In genomic region chr22:45129703-45130524, GRCh38 we compare ENCODE assay signal across 13 cellular contexts. TPM values are rescaled to one million over a fixed set of nuclear protein-coding genes. Genes with fewer than 3 reads are reported as not detected.
DNase-seq lines count a peak whose midpoint lies in the region; ATAC-seq, FAIRE-seq and TF ChIP-seq lines count a peak whose summit lies in the region.
"Had no signal": no experiment of that assay in that cellular context is flagged by ENCODE, and none has a peak within 500 bp of the region (broad histone marks: within the 10 kb centered on the region; RNA-seq: fewer than 3 reads in every experiment).

No MANE protein-coding gene starts in this region.

- H3K27me3 ChIP-seq in HepG2 (ENCODE audit: control insufficient read depth in 1 of 2, insufficient read depth in 2 of 2, low read length in 2 of 2) (peaks cover 3 to 24% of the 10 kb centered on the region in 2 experiments; a peak in 3 of 5 replicates), left lung (peaks cover 0 to 11% of the 10 kb centered on the region in 2 donors)
- H3K27me3 ChIP-seq: brain microvascular endothelial cell, pancreas had no signal

- DNase-seq in activated T-cell treated with anti-CD3 and anti-CD28 coated beads for 24 hours (ENCODE audit: low read depth) (peak; percentile 2), activated T-cell treated with anti-CD3 and anti-CD28 coated beads for 4 hours (no peak), HepG2 (ENCODE audit: low spot score) (no peak), sciatic nerve (ENCODE audit: low spot score) (no peak), left lung (no peak), medulla oblongata (ENCODE audit: extremely low spot score) (no peak)
- peak; percentile 42 for DNase-seq in activated T-cell treated with anti-CD3 and anti-CD28 coated beads, Interleukin-2, amount 50 U/mL, for 24 hours
- peak; percentile 33 for DNase-seq in stimulated activated naive CD8-positive, alpha-beta T cell treated with anti-CD3 and anti-CD28 coated beads, Interleukin-15, Interleukin-2, amounts not matched to agents 100 U/mL and 50 U/mL, for 24 hours
- DNase-seq: brain microvascular endothelial cell, kidney glomerular epithelial cell, NCI-H2107, pancreas, WERI-Rb-1 had no signal

- no peak overlapping the region for H3K9ac ChIP-seq in HepG2 (ENCODE audit: insufficient read depth, low read depth, low read length)

- H3K4me1 ChIP-seq in HepG2 (ENCODE audit: insufficient read depth, low read length) (peaks cover 8% of the 10 kb centered on the region; the same call in 1 of the 2 replicates), left lung (peaks cover 0 to 29% of the 10 kb centered on the region in 2 donors)
- H3K4me1 ChIP-seq: pancreas had no signal

- no peaks in the 10 kb centered on the region for H4K20me1 ChIP-seq in HepG2 (ENCODE audit: insufficient read depth, low read length)

- no peaks in the 10 kb centered on the region for H3K27me3 Mint-ChIP-seq in activated T-cell treated with anti-CD3 and anti-CD28 coated beads, Interleukin-2, amount 50 U/mL, for 24 hours

- CTCF ChIA-PET in HepG2 (lab: Yijun Ruan, JAX; ENCODE audit: low intra/inter-chr PET ratio, low total read pairs): no interaction called here

- no peak for TF ChIP-seq POLR2A in HepG2 (IDR thresholded peaks at IDR 0.05; ENCODE audit: insufficient read depth in 1 of 2, low read depth in 2 of 2, low read length in 2 of 2)

- POLR2A ChIA-PET in HepG2 (lab: Yijun Ruan, JAX): no interaction called here

- 0 out of 2 replicates have a peak overlapping the region, but pooled peaks have one; percentile 4 for H3K4me2 ChIP-seq in HepG2 (ENCODE audit: low read depth, low read length)

- no peak for TF ChIP-seq RAD21 in HepG2 (CRISPR knock-in tag; IDR thresholded peaks at IDR 0.05)

- 22% methylated on average over 14 of the region's 14 CpGs for WGBS in HepG2 (ENCODE audit: low lambda C conversion rate)

- TF ChIP-seq EP300 in HepG2 (IDR thresholded peaks at IDR 0.05; ENCODE audit: low read depth in 2 of 2, low read length in 2 of 2): no peak
- no peak for TF ChIP-seq EP300 in HepG2 (CRISPR knock-in tag; IDR thresholded peaks at IDR 0.05; ENCODE audit: borderline replicate concordance)

- H3K27ac Mint-ChIP-seq in activated T-cell treated with anti-CD3 and anti-CD28 coated beads, Interleukin-2, amount 50 U/mL, for 24 hours: peak overlapping the region; percentile 93

- no peak for TF ChIP-seq CTCF in HepG2 (CRISPR knock-in tag; IDR thresholded peaks at IDR 0.05)
- no peak for TF ChIP-seq CTCF in left lung (IDR thresholded peaks at IDR 0.05)

- H3K4me3 ChIP-seq in HepG2 (replicated peaks in 1 of 3; ENCODE audit: insufficient read depth in 1 of 3, low read depth in 2 of 3, low read length in 3 of 3) (peak overlapping the region in 1 of 3 experiments; percentile 2; a peak in 1 of 6 replicates), left lung (no peak overlapping the region)
- H3K4me3 ChIP-seq: pancreas had no signal

- no peak for FAIRE-seq in HepG2 (lab: Jason Lieb, UNC)
- FAIRE-seq: pancreas had no signal

- peak overlapping the region; percentile 42 for H3K4me3 Mint-ChIP-seq in activated T-cell treated with anti-CD3 and anti-CD28 coated beads, Interleukin-2, amount 50 U/mL, for 24 hours

- intact Hi-C loops in HepG2 (cut with micrococcal nuclease; ENCODE audit: unreplicated experiment) (no loop called here), sciatic nerve (cut with DNase I) (no loop called here), left lung (cut with DNase I) (no loop called here)

- H3K9me3 Mint-ChIP-seq in activated T-cell treated with anti-CD3 and anti-CD28 coated beads, Interleukin-2, amount 50 U/mL, for 24 hours: peaks cover 7% of the 10 kb centered on the region

- no peak overlapping the region for H3K27ac ChIP-seq in HepG2 (ENCODE audit: extremely low read length, insufficient read depth, low read length)
- H3K27ac ChIP-seq in left lung: peak overlapping the region in 1 of 2 donors; percentile 57
- H3K27ac ChIP-seq: brain microvascular endothelial cell, pancreas, WERI-Rb-1 had no signal

- ATAC-seq in HepG2 (no peak; the same call in 2 of the 3 replicates), sciatic nerve (no peak), left lung (no peak)
- peak; percentile 94 for ATAC-seq in stimulated activated naive CD8-positive, alpha-beta T cell treated with anti-CD3 and anti-CD28 coated beads, Interleukin-15, Interleukin-2, amounts not matched to agents 100 U/mL and 50 U/mL, for 24 hours

- H3K4me1 Mint-ChIP-seq in activated T-cell treated with anti-CD3 and anti-CD28 coated beads, Interleukin-2, amount 50 U/mL, for 24 hours (ENCODE audit: low read depth): peaks cover 30% of the 10 kb centered on the region

- no peak overlapping the region for H2AFZ ChIP-seq in HepG2 (ENCODE audit: low read length)

- BruUV-seq in HepG2 (replicated peaks; lab: Mats Ljungman, UMichigan): no TSS peak

- in situ Hi-C loops in HepG2 (cut with HindIII; ENCODE audit: extremely low pct_ligation_motif_present, low pct_unique_long_range_greater_than_20kb): no loop called here

- H3K36me3 ChIP-seq in HepG2 (replicated peaks in 1 of 2; ENCODE audit: control insufficient read depth in 1 of 2, insufficient read depth in 2 of 2, low read length in 2 of 2): no peaks in the 10 kb centered on the region; a peak in 1 of 5 replicates
- H3K36me3 ChIP-seq in left lung: peaks cover 0 to 28% of the 10 kb centered on the region in 2 donors
- H3K36me3 ChIP-seq: WERI-Rb-1 had no signal

- H3K9me3 ChIP-seq in HepG2 (ENCODE audit: low read length) (peaks cover 10% of the 10 kb centered on the region; the same call in 1 of the 2 replicates), left lung (peaks cover 0 to 13% of the 10 kb centered on the region in 2 donors)
- H3K9me3 ChIP-seq: pancreas had no signal

- peaks cover 27% of the 10 kb centered on the region for H3K36me3 Mint-ChIP-seq in activated T-cell treated with anti-CD3 and anti-CD28 coated beads, Interleukin-2, amount 50 U/mL, for 24 hours (ENCODE audit: low read depth)

- no peaks in the 10 kb centered on the region for H3K79me2 ChIP-seq in HepG2 (ENCODE audit: insufficient read depth, low read length)

TF ChIP-seq in HepG2, 621 proteins besides CTCF, POLR2A, EP300 and RAD21:
- TF ChIP-seq ZNF629 (CRISPR knock-in tag; conservative IDR thresholded peaks at IDR 0.05) (no peak), ATF1 (CRISPR knock-in tag; IDR thresholded peaks at IDR 0.05) (no peak), ATM (IDR thresholded peaks at IDR 0.05; ENCODE audit: borderline replicate concordance) (no peak), ZFP90 (CRISPR knock-in tag; IDR thresholded peaks at IDR 0.05; ENCODE audit: borderline replicate concordance) (peak; percentile 50; the same call in 1 of the 2 replicates), ATF6 (CRISPR knock-in tag; conservative IDR thresholded peaks at IDR 0.05) (no peak)
TF ChIP-seq in HepG2: peak in this region for 1.

RNA-seq across cellular contexts. Expression of gene NUP50, which starts 33.8 kb away (rescaled TPM):
- total RNA-seq in HepG2 (2016; rRNA removed; fragmentation: Illumina TruSeq; extraction: Trizol): 52.4 and 71.0 TPM in 2 replicates
- 15.6 and 19.1 TPM in 2 replicates for total RNA-seq in HepG2 (2016; cell fraction: cytosol; rRNA removed; fragmentation: Illumina TruSeq; extraction: Trizol; ENCODE audit: low read depth)
- total RNA-seq in HepG2 (2016; cell fraction: insoluble cytoplasmic fraction; rRNA removed; fragmentation: Illumina TruSeq; extraction: Trizol): 52.9 and 65.9 TPM in 2 replicates
- 34.7 and 35.1 TPM in 2 replicates for total RNA-seq in HepG2 (2016; cell fraction: membrane; rRNA removed; fragmentation: Illumina TruSeq; extraction: Trizol)
- 39.0 and 40.8 TPM in 2 replicates for total RNA-seq in HepG2 (2016; cell fraction: nucleus; rRNA removed; fragmentation: Illumina TruSeq; extraction: Trizol)
- 14.1 and 14.2 TPM in 2 replicates for polyA plus RNA-seq in HepG2 (2011; rRNA removed)
- 10.3 and 10.4 TPM in 2 replicates for polyA plus RNA-seq in HepG2 (2011; cell fraction: cytosol; rRNA removed)
- 8.3 and 10.9 TPM in 2 replicates for polyA plus RNA-seq in HepG2 (2011; cell fraction: nucleus; rRNA removed)
- polyA plus RNA-seq in HepG2 (2012): 22.4 and 26.0 TPM in 2 replicates
- polyA plus RNA-seq in HepG2 (2016; cell fraction: cytosol; fragmentation: Illumina TruSeq; extraction: Trizol; ENCODE audit: low read depth): 3.4 and 4.5 TPM in 2 replicates
- polyA plus RNA-seq in HepG2 (2016; cell fraction: insoluble cytoplasmic fraction; fragmentation: Illumina TruSeq; extraction: Trizol; ENCODE audit: low read depth): 52.8 and 53.9 TPM in 2 replicates
- 12.1 and 15.0 TPM in 2 replicates for polyA plus RNA-seq in HepG2 (2016; cell fraction: membrane; fragmentation: Illumina TruSeq; extraction: Trizol; ENCODE audit: low read depth)
- polyA plus RNA-seq in HepG2 (2016; cell fraction: nucleus; fragmentation: Illumina TruSeq; extraction: Trizol; ENCODE audit: insufficient read depth, low read depth): 51.2 and 53.1 TPM in 2 replicates
- 34.7 and 47.0 TPM in 2 replicates for polyA minus RNA-seq in HepG2 (2011; rRNA and poly(A)+ RNA removed; ENCODE audit: low replicate concordance)
- 14.3 and 15.1 TPM in 2 replicates for polyA minus RNA-seq in HepG2 (2011; cell fraction: cytosol; rRNA and poly(A)+ RNA removed)
- 29.2 and 29.4 TPM in 2 replicates for polyA minus RNA-seq in HepG2 (2011; cell fraction: nucleus; rRNA and poly(A)+ RNA removed)
- 55.9 TPM for total RNA-seq in sciatic nerve
- total RNA-seq in left lung: 10 to 100 TPM; 54.7 to 70.0 TPM

Comparison
In these comparisons a context has a peak if more than half of its experiments do, and no peak if none do; other contexts are left out.
1. DNase-seq: peak in activated T-cell treated with anti-CD3 and anti-CD28 coated beads for 24 hours (single experiment), activated T-cell treated with anti-CD3 and anti-CD28 coated beads, Interleukin-2, amount 50 U/mL, for 24 hours (single experiment) and stimulated activated naive CD8-positive, alpha-beta T cell treated with anti-CD3 and anti-CD28 coated beads, Interleukin-15, Interleukin-2, amounts not matched to agents 100 U/mL and 50 U/mL, for 24 hours (single experiment); none in activated T-cell treated with anti-CD3 and anti-CD28 coated beads for 4 hours (single experiment), HepG2 (single experiment), sciatic nerve (single experiment), left lung (0 of 2) and medulla oblongata (single experiment).